8 cellular contexts compared by ENCODE assay signal in the genomic region with DNA sequence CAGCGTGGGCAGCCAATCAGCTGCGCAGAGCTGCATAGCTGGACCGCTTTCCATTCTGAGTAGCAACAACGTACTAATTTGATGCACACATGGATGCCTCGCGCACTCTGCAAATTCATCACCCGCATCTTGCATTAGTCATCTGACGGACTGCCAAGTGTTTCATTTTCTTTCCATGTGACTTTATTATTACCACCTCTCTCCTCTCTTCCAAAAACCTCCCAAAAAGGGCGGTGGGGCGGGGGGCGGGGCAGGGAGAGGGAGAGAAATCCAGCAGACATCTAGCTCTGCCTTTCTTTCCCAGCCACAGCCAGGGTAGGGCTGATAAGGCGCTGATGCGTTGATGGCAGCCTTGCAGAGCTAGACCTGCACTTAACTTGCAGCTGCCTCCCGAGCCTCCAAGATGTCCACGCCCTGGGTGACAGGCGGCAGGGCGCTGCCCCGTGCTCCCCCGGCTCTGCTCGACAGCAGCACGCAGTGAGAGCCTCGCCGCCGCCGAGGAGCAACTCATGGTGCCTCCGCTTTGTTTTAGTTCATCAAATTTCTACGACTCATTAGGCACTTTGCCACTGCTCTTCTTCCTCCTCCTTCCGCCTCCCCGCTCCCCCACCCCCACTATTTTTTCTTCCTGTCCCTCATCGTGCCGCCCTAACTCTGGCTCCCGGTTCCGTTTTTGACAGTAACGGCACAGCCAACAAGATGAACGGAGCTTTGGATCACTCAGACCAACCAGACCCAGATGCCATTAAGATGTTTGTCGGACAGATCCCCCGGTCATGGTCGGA.
A peak's percentile ranks its signal among the peaks of the same experiment; 100 is the strongest.
DNase-seq lines count a peak whose midpoint lies in the region; ATAC-seq and TF ChIP-seq lines count a peak whose summit lies in the region.

No MANE protein-coding gene starts in this region.

- no peaks in the 10 kb centered on the region for H3K27me3 ChIP-seq in iPS-18a (ENCODE audit: control insufficient read depth, insufficient read depth, low read length)

- H3K27ac ChIP-seq in iPS-18a (ENCODE audit: low read length) = no peak overlapping the region

- H3K4me3 ChIP-seq in astrocyte of the spinal cord (ENCODE audit: low read depth, low read length) (peak overlapping the region; percentile 38), iPS-18a (ENCODE audit: low read length) (peak overlapping the region; percentile 75), skeletal muscle cell (ENCODE audit: low read depth, low read length) (peak overlapping the region; percentile 37)

- no peaks in the 10 kb centered on the region for H3K36me3 ChIP-seq in iPS-18a (ENCODE audit: control insufficient read depth, low read depth, low read length)

- H3K4me1 ChIP-seq in iPS-18a (ENCODE audit: control insufficient read depth, low read depth, low read length) = peaks cover 14% of the 10 kb centered on the region

- ATAC-seq in GM18505 (IDR thresholded peaks at IDR 0.05; ENCODE audit: unreplicated experiment) (peak; percentile 29), HG03432 (IDR thresholded peaks at IDR 0.05; ENCODE audit: unreplicated experiment) (peak; percentile 35)

- DNase-seq in T-helper 2 cell = peak in 4 of 5 experiments; percentile 54 to 91 (median 58)
- peak; percentile 73 for DNase-seq in astrocyte of the spinal cord (ENCODE audit: low read depth, low spot score)
- peak; percentile 36 for DNase-seq in skeletal muscle cell (ENCODE audit: low read depth)
- no peak for DNase-seq in NCI-H1092 (lab: John Stamatoyannopoulos, UW)
- DNase-seq in amniotic stem cell (lab: John Stamatoyannopoulos, UW) = no peak

- H3K9me3 ChIP-seq in iPS-18a (ENCODE audit: control insufficient read depth, low read depth, low read length) = no peaks in the 10 kb centered on the region

- H3K9ac ChIP-seq in iPS-18a (ENCODE audit: low read length) = peak overlapping the region; percentile 26

- TF ChIP-seq POLR2A in GM18505 (IDR thresholded peaks at IDR 0.05; ENCODE audit: borderline replicate concordance, extremely low read depth, insufficient read depth, insufficient read length) = peak; percentile 67

- no peak for TF ChIP-seq CTCF in astrocyte of the spinal cord (IDR thresholded peaks at IDR 0.05; ENCODE audit: low read depth, low read length)

- in situ Hi-C loops in astrocyte of the spinal cord (cut with HindIII; ENCODE audit: low sequenced_read_pairs) = no loop called here

Comparison
In these comparisons a context has a peak if more than half of its experiments do, and no peak if none do; other contexts are left out.
1. DNase-seq: peak in T-helper 2 cell (4 of 5), astrocyte of the spinal cord (single experiment) and skeletal muscle cell (single experiment); none in NCI-H1092 (single experiment) and amniotic stem cell (single experiment).
2. Peak in every context shown above with its lines, with median percentiles within 50 percentile points of each other: H3K4me3 ChIP-seq.